Comparison of ENCODE assay signal across 15 cellular contexts in the genomic region with DNA sequence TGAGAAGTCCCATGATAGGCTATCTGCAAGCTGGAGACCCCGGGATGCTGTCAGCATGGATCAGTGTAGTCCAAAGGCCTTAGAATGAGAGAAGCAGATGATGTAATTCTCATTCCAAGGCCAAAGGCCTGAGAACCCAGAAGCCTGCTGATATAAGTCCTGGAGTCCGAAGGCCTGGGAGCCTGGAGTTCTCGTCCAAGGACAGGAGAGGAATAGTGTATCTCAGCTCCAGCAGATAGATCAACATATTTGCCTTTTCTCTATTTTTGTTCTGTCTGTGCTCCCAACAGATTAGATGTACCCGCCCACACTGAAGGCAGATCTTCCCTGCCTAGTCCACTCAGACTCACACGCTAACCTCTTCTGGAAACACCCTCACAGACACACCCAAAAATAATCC.
DNase-seq lines count a peak whose midpoint lies in the region; ATAC-seq and TF ChIP-seq lines count a peak whose summit lies in the region.
"Had no signal": no experiment of that assay in that cellular context is flagged by ENCODE, and none has a peak within 500 bp of the region (broad histone marks: within the 10 kb centered on the region; RNA-seq: fewer than 3 reads in every experiment).

No MANE protein-coding gene starts in this region.

- H3K4me1 ChIP-seq in foreskin keratinocyte: peaks cover 16% of the 10 kb centered on the region
- no peaks in the 10 kb centered on the region for H3K4me1 ChIP-seq in mesendoderm (ENCODE audit: control insufficient read depth, low read depth, low read length)
- no peaks in the 10 kb centered on the region for H3K4me1 ChIP-seq in trophoblast cell (ENCODE audit: control insufficient read depth in 1 of 2, insufficient read depth in 2 of 2, low read length in 2 of 2)
- H3K4me1 ChIP-seq: BE2C had no signal

- H3K4me2 ChIP-seq in mesendoderm (ENCODE audit: low read length) (no peak overlapping the region), trophoblast cell (ENCODE audit: low read length) (no peak overlapping the region)

- no peak overlapping the region for H3K56ac ChIP-seq in mesendoderm (ENCODE audit: low read length)

- H3K9ac ChIP-seq in mesendoderm (ENCODE audit: low read length) (no peak overlapping the region), trophoblast cell (ENCODE audit: low read length) (no peak overlapping the region)

- no CpG with 5 or more reads among the region's 5 CpGs for WGBS in mesendoderm (ENCODE audit: extremely low coverage, insufficient coverage, low lambda C conversion rate)
- WGBS in trophoblast cell (ENCODE audit: extremely low coverage, insufficient coverage, insufficient read length): no CpG with 5 or more reads among the region's 5 CpGs

- H2BK15ac ChIP-seq in mesendoderm (replicated peaks; ENCODE audit: low read depth): no peak overlapping the region

- no peak overlapping the region for H3K23ac ChIP-seq in mesendoderm (ENCODE audit: low read length)
- no peak overlapping the region for H3K23ac ChIP-seq in trophoblast cell (ENCODE audit: low read length)

- no peak overlapping the region for H4K5ac ChIP-seq in mesendoderm (ENCODE audit: low read length)

- H2AFZ ChIP-seq in trophoblast cell (ENCODE audit: insufficient read depth, low read length, poor library complexity): no peak overlapping the region

- no peak overlapping the region for H4K12ac ChIP-seq in trophoblast cell (ENCODE audit: low read depth, low read length)

- H3K27me3 ChIP-seq in foreskin keratinocyte (no peaks in the 10 kb centered on the region), mesendoderm (ENCODE audit: insufficient read depth, low read length, poor library complexity) (no peaks in the 10 kb centered on the region), trophoblast cell (ENCODE audit: insufficient read depth, low read length) (no peaks in the 10 kb centered on the region)
- H3K27me3 ChIP-seq: BE2C had no signal

- no peak overlapping the region for H3K4ac ChIP-seq in mesendoderm (ENCODE audit: low read depth, low read length)
- H3K4ac ChIP-seq in trophoblast cell (ENCODE audit: low read depth, low read length): no peak overlapping the region

- ATAC-seq in foreskin keratinocyte: no peak
- ATAC-seq in activated CD4-positive, CD25-positive, alpha-beta regulatory T cell treated with anti-CD3 and anti-CD28 coated beads, Interleukin-2, amount 50 U/mL, for 24 hours: no peak

- H3K4me3 ChIP-seq in mesendoderm (ENCODE audit: low read length): no peak overlapping the region
- H3K4me3 ChIP-seq in trophoblast cell (ENCODE audit: low read depth, low read length): no peak overlapping the region

- H3K79me1 ChIP-seq in mesendoderm (ENCODE audit: low read length) (no peaks in the 10 kb centered on the region), trophoblast cell (ENCODE audit: low read length) (no peaks in the 10 kb centered on the region)

- H3K79me2 ChIP-seq in mesendoderm (ENCODE audit: control insufficient read depth, insufficient read depth, low read length) (no peaks in the 10 kb centered on the region), trophoblast cell (ENCODE audit: control insufficient read depth, insufficient read depth, low read length, poor library complexity) (no peaks in the 10 kb centered on the region)

- no peak overlapping the region for H2BK12ac ChIP-seq in trophoblast cell (ENCODE audit: low read length)

- H3K27ac ChIP-seq in RWPE1: 0 out of 2 replicates have a peak overlapping the region, but pooled peaks have one; percentile 21
- H3K27ac ChIP-seq in foreskin keratinocyte: peak overlapping the region; percentile 94
- no peak overlapping the region for H3K27ac ChIP-seq in mesendoderm (ENCODE audit: low read depth, low read length)
- no peak overlapping the region for H3K27ac ChIP-seq in trophoblast cell (ENCODE audit: low read depth, low read length)
- H3K27ac ChIP-seq: HL-60 had no signal

- H2BK5ac ChIP-seq in mesendoderm (ENCODE audit: low read length): no peak overlapping the region
- H2BK5ac ChIP-seq in trophoblast cell (ENCODE audit: low read depth, low read length, poor library complexity): no peak overlapping the region

- no peak for TF ChIP-seq CTCF in RWPE1 (conservative IDR thresholded peaks at IDR 0.05; ENCODE audit: low read depth)
- no peak for TF ChIP-seq CTCF in foreskin keratinocyte (conservative IDR thresholded peaks at IDR 0.05)

- H2AK5ac ChIP-seq in mesendoderm (ENCODE audit: low read length): no peak overlapping the region
- H2AK5ac ChIP-seq in trophoblast cell (ENCODE audit: low read length): no peak overlapping the region

- no peaks in the 10 kb centered on the region for H3K9me3 ChIP-seq in trophoblast cell (ENCODE audit: insufficient read depth, low read depth, low read length)
- H3K9me3 ChIP-seq: BE2C had no signal

- DNase-seq in NCI-H226 (peak; percentile 11), RWPE1 (ENCODE audit: low spot score) (no peak), foreskin keratinocyte (peak in 1 of 2 donors; percentile 24), mesendoderm (peak; percentile 19), trophoblast cell (no peak)
- no peak for DNase-seq in activated CD4-positive, alpha-beta T cell treated with anti-CD3 and anti-CD28 coated beads for 4 hours
- DNase-seq: BE2C; DMS153; NCI-H146; NCI-H2081 treated with DMSO at 0.1 percent for 48 hours; NCI-H524 treated with DMSO at 0.1 percent for 48 hours; NK-92 treated with Interleukin-12 subunit alpha and Interleukin-12 subunit beta, amount 100 ng/mL, for 24 hours; SHP77 had no signal

- no peak overlapping the region for H3K18ac ChIP-seq in mesendoderm (ENCODE audit: low read length)
- no peak overlapping the region for H3K18ac ChIP-seq in trophoblast cell (ENCODE audit: low read length)

- no peak overlapping the region for H4K91ac ChIP-seq in trophoblast cell (ENCODE audit: low read depth, low read length)

- H3K36me3 ChIP-seq in mesendoderm (ENCODE audit: control insufficient read depth, insufficient read depth, low read length): no peaks in the 10 kb centered on the region
- no peaks in the 10 kb centered on the region for H3K36me3 ChIP-seq in trophoblast cell (ENCODE audit: control insufficient read depth in 1 of 2, insufficient read depth in 2 of 2, low read length in 2 of 2)
- H3K36me3 ChIP-seq: BE2C had no signal

- no peak overlapping the region for H3K14ac ChIP-seq in trophoblast cell (ENCODE audit: low read length)

- CTCF ChIA-PET in RWPE1 (lab: Yijun Ruan, JAX): no interaction called here

- H2BK120ac ChIP-seq in mesendoderm (ENCODE audit: low read depth, low read length) (no peak overlapping the region), trophoblast cell (ENCODE audit: insufficient read depth, low read length, poor library complexity) (no peak overlapping the region)

- H4K8ac ChIP-seq in mesendoderm (ENCODE audit: low read depth, low read length) (no peak overlapping the region), trophoblast cell (ENCODE audit: low read depth, low read length) (no peak overlapping the region)

- POLR2A ChIA-PET in RWPE1 (lab: Yijun Ruan, JAX; ENCODE audit: low non-redundant PET): no interaction called here

Comparison
In these comparisons a context has a peak if more than half of its experiments do, and no peak if none do; other contexts are left out.
1. DNase-seq: peak in NCI-H226 (single experiment) and mesendoderm (single experiment); none in RWPE1 (single experiment), activated CD4-positive, alpha-beta T cell treated with anti-CD3 and anti-CD28 coated beads for 4 hours (0 of 2) and trophoblast cell (0 of 2).
2. H3K27ac ChIP-seq: peak in RWPE1 (single experiment) and foreskin keratinocyte (single experiment); none in mesendoderm (single experiment) and trophoblast cell (single experiment).